3 cellular contexts compared by ENCODE assay signal in genomic region chr20:53954734-53955658, GRCh38.
TF ChIP-seq lines count a peak whose summit lies in the region.

No MANE protein-coding gene starts in this region.

TF ChIP-seq in GM23338, 12 proteins besides CTCF, POLR2A, EP300 and RAD21 (continues in another document):
- no peak for TF ChIP-seq STAT1 (IDR thresholded peaks at IDR 0.05; ENCODE audit: unreplicated experiment)
- no peak for TF ChIP-seq ZNF462 (CRISPR knock-in tag; IDR thresholded peaks at IDR 0.05)
- TF ChIP-seq JUNB (IDR thresholded peaks at IDR 0.05; ENCODE audit: unreplicated experiment), result no peak
- no peak for TF ChIP-seq NANOG (IDR thresholded peaks at IDR 0.05; ENCODE audit: borderline replicate concordance)
- TF ChIP-seq EZH2 (IDR thresholded peaks at IDR 0.05; ENCODE audit: low read depth, unreplicated experiment), result no peak

TF ChIP-seq in GM12878, 131 proteins besides CTCF, POLR2A, EP300 and RAD21:
- peak; percentile 61; the same call in 1 of the 2 replicates for TF ChIP-seq NFXL1 (IDR thresholded peaks at IDR 0.05; ENCODE audit: borderline replicate concordance)
- no peak for TF ChIP-seq SP1 (IDR thresholded peaks at IDR 0.05; ENCODE audit: low read depth, low read length)
- TF ChIP-seq ETV6 (conservative IDR thresholded peaks at IDR 0.05 in 1 of 2, IDR thresholded peaks at IDR 0.05 in 1 of 2; ENCODE audit: borderline replicate concordance in 1 of 2, low read depth in 1 of 2), result peak in 1 of 2 experiments; percentile 94; a peak in 2 of 4 replicates
TF ChIP-seq in GM12878: peak in this region for 2.

TF ChIP-seq in HepG2, 621 proteins besides CTCF, POLR2A, EP300 and RAD21 (continues in another document):
- no peak for TF ChIP-seq JUN (CRISPR knock-in tag; IDR thresholded peaks at IDR 0.05)
- no peak for TF ChIP-seq ZNF282 (IDR thresholded peaks at IDR 0.05; ENCODE audit: partially characterized antibody)
- no peak for TF ChIP-seq THAP8 (CRISPR knock-in tag; IDR thresholded peaks at IDR 0.05; ENCODE audit: borderline replicate concordance)
- TF ChIP-seq SOX13 (IDR thresholded peaks at IDR 0.05), result 0 out of 2 replicates have a peak, but pooled peaks have one; percentile 25
- peak in 1 of 2 experiments; percentile 75; a peak in 2 of 4 replicates for TF ChIP-seq SOX13 (CRISPR knock-in tag; conservative IDR thresholded peaks at IDR 0.05 in 1 of 2, IDR thresholded peaks at IDR 0.05 in 1 of 2)
- TF ChIP-seq ZMAT3 (CRISPR knock-in tag; conservative IDR thresholded peaks at IDR 0.05), result 0 out of 2 replicates have a peak, but pooled peaks have one; percentile 32
- TF ChIP-seq ZNF503 (CRISPR knock-in tag; IDR thresholded peaks at IDR 0.05), result peak; percentile 36; the same call in 1 of the 2 replicates
- no peak for TF ChIP-seq ZNF414 (CRISPR knock-in tag; IDR thresholded peaks at IDR 0.05)
- no peak for TF ChIP-seq THAP7 (CRISPR knock-in tag; IDR thresholded peaks at IDR 0.05)
- TF ChIP-seq RBFOX2 (IDR thresholded peaks at IDR 0.05; ENCODE audit: low read depth, low read length), result no peak
- no peak for TF ChIP-seq RNF2 (conservative IDR thresholded peaks at IDR 0.05; ENCODE audit: low read depth)
- TF ChIP-seq ZNF614 (CRISPR knock-in tag; IDR thresholded peaks at IDR 0.05; ENCODE audit: borderline replicate concordance), result no peak; the same call in 1 of the 2 replicates
- TF ChIP-seq ZC3H4 (CRISPR knock-in tag; IDR thresholded peaks at IDR 0.05; ENCODE audit: borderline replicate concordance), result no peak
- TF ChIP-seq CERS6 (CRISPR knock-in tag; IDR thresholded peaks at IDR 0.05), result no peak
- no peak for TF ChIP-seq BRF2 (CRISPR knock-in tag; IDR thresholded peaks at IDR 0.05)
- no peak for TF ChIP-seq NONO (IDR thresholded peaks at IDR 0.05)
- TF ChIP-seq NONO (CRISPR knock-in tag; conservative IDR thresholded peaks at IDR 0.05), result no peak
- no peak for TF ChIP-seq MTF2 (CRISPR knock-in tag; IDR thresholded peaks at IDR 0.05; ENCODE audit: borderline replicate concordance)
- TF ChIP-seq SCMH1 (CRISPR knock-in tag; IDR thresholded peaks at IDR 0.05; ENCODE audit: borderline replicate concordance), result no peak
- no peak for TF ChIP-seq CC2D1A (CRISPR knock-in tag; IDR thresholded peaks at IDR 0.05)
- TF ChIP-seq MAFK (conservative IDR thresholded peaks at IDR 0.05 in 1 of 2, IDR thresholded peaks at IDR 0.05 in 1 of 2; ENCODE audit: low read length in 2 of 2), result no peak
- TF ChIP-seq SALL1 (CRISPR knock-in tag; IDR thresholded peaks at IDR 0.05), result peak; percentile 98
- peak; percentile 18; the same call in 1 of the 2 replicates for TF ChIP-seq LCORL (IDR thresholded peaks at IDR 0.05)
- TF ChIP-seq LCORL (CRISPR knock-in tag; IDR thresholded peaks at IDR 0.05), result peak; percentile 80; the same call in 1 of the 2 replicates
- TF ChIP-seq ZNF101 (CRISPR knock-in tag; IDR thresholded peaks at IDR 0.05; ENCODE audit: borderline replicate concordance, low read depth), result no peak
- no peak for TF ChIP-seq MXD3 (CRISPR knock-in tag; IDR thresholded peaks at IDR 0.05)
- TF ChIP-seq NR0B2 (CRISPR knock-in tag; IDR thresholded peaks at IDR 0.05), result no peak
- TF ChIP-seq IKZF1 (IDR thresholded peaks at IDR 0.05), result no peak
- peak; percentile 83 for TF ChIP-seq HDAC2 (CRISPR knock-in tag; IDR thresholded peaks at IDR 0.05)
- no peak for TF ChIP-seq ISX (CRISPR knock-in tag; conservative IDR thresholded peaks at IDR 0.05)
- no peak for TF ChIP-seq ZNF564 (CRISPR knock-in tag; IDR thresholded peaks at IDR 0.05)
- no peak for TF ChIP-seq TOPORS (CRISPR knock-in tag; IDR thresholded peaks at IDR 0.05)
- TF ChIP-seq ZNF570 (CRISPR knock-in tag; IDR thresholded peaks at IDR 0.05; ENCODE audit: borderline replicate concordance), result no peak
- no peak for TF ChIP-seq ZMAT5 (CRISPR knock-in tag; IDR thresholded peaks at IDR 0.05; ENCODE audit: borderline replicate concordance, low read depth)
- TF ChIP-seq HNF4G (IDR thresholded peaks at IDR 0.05; ENCODE audit: borderline replicate concordance, low read depth, low read length), result peak; percentile 93
- TF ChIP-seq HNF4G (CRISPR knock-in tag; IDR thresholded peaks at IDR 0.05; ENCODE audit: borderline replicate concordance, low read depth), result no peak; the same call in 1 of the 2 replicates
- peak; percentile 70; the same call in 1 of the 2 replicates for TF ChIP-seq NCOR1 (IDR thresholded peaks at IDR 0.05; ENCODE audit: borderline replicate concordance, low read length)
- no peak for TF ChIP-seq ZFP36L2 (CRISPR knock-in tag; IDR thresholded peaks at IDR 0.05)
- TF ChIP-seq ZNF572 (CRISPR knock-in tag; IDR thresholded peaks at IDR 0.05), result 0 out of 2 replicates have a peak, but pooled peaks have one; percentile 24
- no peak for TF ChIP-seq TAF1 (CRISPR knock-in tag; IDR thresholded peaks at IDR 0.05)
- TF ChIP-seq SUZ12 (IDR thresholded peaks at IDR 0.05; ENCODE audit: low read depth, low read length), result no peak
- peak; percentile 44; the same call in 1 of the 2 replicates for TF ChIP-seq HOXA3 (CRISPR knock-in tag; IDR thresholded peaks at IDR 0.05)
- no peak for TF ChIP-seq ZZZ3 (CRISPR knock-in tag; IDR thresholded peaks at IDR 0.05; ENCODE audit: borderline replicate concordance)
- no peak for TF ChIP-seq CBX5 (CRISPR knock-in tag; IDR thresholded peaks at IDR 0.05; ENCODE audit: borderline replicate concordance)
- TF ChIP-seq MAX (IDR thresholded peaks at IDR 0.05), result peak; percentile 59; the same call in 1 of the 2 replicates
- 0 out of 2 replicates have a peak, but pooled peaks have one; percentile 10 for TF ChIP-seq KAT7 (CRISPR knock-in tag; IDR thresholded peaks at IDR 0.05; ENCODE audit: borderline replicate concordance)
- TF ChIP-seq MEIS2 (CRISPR knock-in tag; IDR thresholded peaks at IDR 0.05), result 0 out of 2 replicates have a peak, but pooled peaks have one; percentile 41
- no peak for TF ChIP-seq IRF1 (CRISPR knock-in tag; IDR thresholded peaks at IDR 0.05; ENCODE audit: low read depth)
- TF ChIP-seq PHF8 (CRISPR knock-in tag; IDR thresholded peaks at IDR 0.05), result peak; percentile 11; the same call in 1 of the 2 replicates
- TF ChIP-seq ZNF7 (CRISPR knock-in tag; IDR thresholded peaks at IDR 0.05), result no peak
- TF ChIP-seq CENPT (CRISPR knock-in tag; IDR thresholded peaks at IDR 0.05; ENCODE audit: low read depth), result no peak
- TF ChIP-seq SMC3 (IDR thresholded peaks at IDR 0.05; ENCODE audit: low read length), result no peak
- no peak for TF ChIP-seq ARNTL (CRISPR knock-in tag; IDR thresholded peaks at IDR 0.05)
- TF ChIP-seq CCDC6 (CRISPR knock-in tag; IDR thresholded peaks at IDR 0.05), result no peak
- TF ChIP-seq MZF1 (CRISPR knock-in tag; IDR thresholded peaks at IDR 0.05; ENCODE audit: borderline replicate concordance), result no peak
- TF ChIP-seq MXI1 (IDR thresholded peaks at IDR 0.05; ENCODE audit: borderline replicate concordance, low read depth, low read length), result no peak
- peak; percentile 77 for TF ChIP-seq KDM6A (CRISPR knock-in tag; IDR thresholded peaks at IDR 0.05; ENCODE audit: low read depth)
- no peak for TF ChIP-seq KLF6 (CRISPR knock-in tag; IDR thresholded peaks at IDR 0.05)
- peak; percentile 78 for TF ChIP-seq PHF21A (CRISPR knock-in tag; IDR thresholded peaks at IDR 0.05)
- peak; percentile 28; the same call in 1 of the 2 replicates for TF ChIP-seq TARDBP (CRISPR knock-in tag; IDR thresholded peaks at IDR 0.05)
- no peak for TF ChIP-seq ZNF484 (CRISPR knock-in tag; IDR thresholded peaks at IDR 0.05; ENCODE audit: borderline replicate concordance, low read depth)
- TF ChIP-seq ESRRA (CRISPR knock-in tag; IDR thresholded peaks at IDR 0.05; ENCODE audit: low read depth), result no peak; the same call in 1 of the 2 replicates
- peak; percentile 65; the same call in 1 of the 2 replicates for TF ChIP-seq MIER3 (CRISPR knock-in tag; IDR thresholded peaks at IDR 0.05; ENCODE audit: borderline replicate concordance)
- no peak for TF ChIP-seq HES4 (CRISPR knock-in tag; IDR thresholded peaks at IDR 0.05; ENCODE audit: borderline replicate concordance)
- no peak for TF ChIP-seq RFX5 (IDR thresholded peaks at IDR 0.05; ENCODE audit: low read depth, low read length)
- no peak for TF ChIP-seq ATF5 (CRISPR knock-in tag; IDR thresholded peaks at IDR 0.05; ENCODE audit: low read depth)
- peak; percentile 36; the same call in 1 of the 2 replicates for TF ChIP-seq HHEX (CRISPR knock-in tag; IDR thresholded peaks at IDR 0.05)
